18 cellular contexts compared by ENCODE assay signal in genomic region chr11:123272565-123272964, GRCh38.
DNase-seq lines count a peak whose midpoint lies in the region; ATAC-seq and TF ChIP-seq lines count a peak whose summit lies in the region.
"Had no signal": no experiment of that assay in that cellular context is flagged by ENCODE, and none has a peak within 500 bp of the region (broad histone marks: within the 10 kb centered on the region; RNA-seq: fewer than 3 reads in every experiment).

No MANE protein-coding gene starts in this region.

- H3K4me1 Mint-ChIP-seq in MCF 10A (ENCODE audit: insufficient read depth, unreplicated experiment) = peaks cover 7% of the 10 kb centered on the region

- DNase-seq in MCF 10A (ENCODE audit: unreplicated experiment) (peak; percentile 75), breast epithelium (ENCODE audit: low spot score in 2 of 2) (no peak), PC-9 (peak; percentile 33 to 87), renal cortical epithelial cell (ENCODE audit: low read depth) (peak; percentile 38), UCSD-AML1 (lab: John Stamatoyannopoulos, UW; ENCODE audit: unreplicated experiment) (no peak), DMS79 (lab: John Stamatoyannopoulos, UW) (no peak)
- DNase-seq: CD4-positive, alpha-beta T cell; DMS53; H9; Kasumi-1; NCI-H1417; NCI-H187; NCI-H2107; NCI-H526 treated with DMSO at 0.1 percent for 48 hours; SHP77 treated with DMSO at 0.1 percent for 48 hours; SK-N-SH had no signal

- no peaks in the 10 kb centered on the region for H3K79me2 ChIP-seq in PC-9 (ENCODE audit: low read depth)

- intact Hi-C loops in MCF 10A (cut with micrococcal nuclease) (no loop called here), breast epithelium (cut with DNase I; ENCODE audit: low total_unique reads) (no loop called here), PC-9 (cut with micrococcal nuclease; ENCODE audit: unreplicated experiment) (no loop called here)

- H3K36me3 ChIP-seq in breast epithelium (no peaks in the 10 kb centered on the region), PC-9 (ENCODE audit: low read depth) (no peaks in the 10 kb centered on the region)

- no peaks in the 10 kb centered on the region for H3K4me1 ChIP-seq in breast epithelium
- H3K4me1 ChIP-seq in PC-9 (replicated peaks; ENCODE audit: insufficient read depth) = peaks cover 12% of the 10 kb centered on the region

- H3K9me3 ChIP-seq in breast epithelium = no peaks in the 10 kb centered on the region
- H3K9me3 ChIP-seq in PC-9 (ENCODE audit: insufficient read depth, low read depth) = no peaks in the 10 kb centered on the region
- H3K9me3 ChIP-seq: SK-N-SH had no signal

- peaks cover 19% of the 10 kb centered on the region; the same call in 1 of the 2 replicates for H3F3A ChIP-seq in PC-9 (ENCODE audit: insufficient read depth, low read depth)

- ATAC-seq in esophagus mucosa (peak; percentile 45), GM19467 (IDR thresholded peaks at IDR 0.05; ENCODE audit: unreplicated experiment) (no peak)

- H3K9me2 ChIP-seq in PC-9 (ENCODE audit: insufficient read depth) = no peaks in the 10 kb centered on the region
- H3K9me2 ChIP-seq: SK-N-SH had no signal

- H3K27ac Mint-ChIP-seq in MCF 10A (ENCODE audit: low read depth, unreplicated experiment) = no peak overlapping the region
- H3K27ac Mint-ChIP-seq: CD4-positive, alpha-beta T cell; H9 had no signal

- H3K4me3 ChIP-seq in breast epithelium (no peak overlapping the region), PC-9 (no peak overlapping the region)

- no peak overlapping the region for H2AFZ ChIP-seq in PC-9

- POLR2A ChIA-PET in MCF 10A (lab: Yijun Ruan, JAX) (interaction anchor here (0.8 to 0.9 kb wide), 2 partner anchors 20 to 21 kb away, joined by 3 read pairs; no protein-coding TSS in a partner anchor), PC-9 (lab: Charles Lee; ENCODE audit: unreplicated experiment) (no interaction called here)

- H3K27ac ChIP-seq in breast epithelium (no peak overlapping the region), PC-9 (no peak overlapping the region)

- no peak for TF ChIP-seq POLR2A in breast epithelium (IDR thresholded peaks at IDR 0.05)

- no peaks in the 10 kb centered on the region for H3K9me3 Mint-ChIP-seq in MCF 10A (ENCODE audit: unreplicated experiment)
- H3K9me3 Mint-ChIP-seq: CD4-positive, alpha-beta T cell; H9 had no signal

- H3K4me3 Mint-ChIP-seq in MCF 10A (ENCODE audit: unreplicated experiment) = no peak overlapping the region
- H3K4me3 Mint-ChIP-seq: CD4-positive, alpha-beta T cell; H9 had no signal

- no peaks in the 10 kb centered on the region for H3K27me3 ChIP-seq in breast epithelium
- H3K27me3 ChIP-seq in PC-9 (ENCODE audit: insufficient read depth, low read depth) = no peaks in the 10 kb centered on the region

- H3K27me3 Mint-ChIP-seq in MCF 10A (ENCODE audit: insufficient read depth, unreplicated experiment) = peaks cover 4% of the 10 kb centered on the region

- H3K4me2 ChIP-seq in PC-9 = peak overlapping the region; percentile 24
- H3K4me2 ChIP-seq: SK-N-SH had no signal

- no TSS peak for BruUV-seq in MCF 10A (replicated peaks; lab: Mats Ljungman, UMichigan)
- no TSS peak for BruUV-seq in PC-9 (replicated peaks; lab: Mats Ljungman, UMichigan)

- CTCF ChIA-PET in MCF 10A (lab: Yijun Ruan, JAX) (interaction anchor here (0.5 to 7.8 kb wide), 9 partner anchors 11 to 1404 kb away, joined by 3 to 58 read pairs (median 3); no protein-coding TSS in a partner anchor), PC-9 (lab: Charles Lee) (interaction anchor here (0.6 to 2.1 kb wide), 3 partner anchors 11 to 1085 kb away, joined by 3 to 7 read pairs (median 6); no protein-coding TSS in a partner anchor)

- no peaks in the 10 kb centered on the region for H3K36me3 Mint-ChIP-seq in MCF 10A (ENCODE audit: insufficient read depth, unreplicated experiment)

- no peaks in the 10 kb centered on the region for H4K20me1 ChIP-seq in PC-9 (ENCODE audit: insufficient read depth)

- TF ChIP-seq CTCF in MCF 10A (IDR thresholded peaks at IDR 0.05; ENCODE audit: unreplicated experiment) = no peak
- TF ChIP-seq CTCF in breast epithelium (IDR thresholded peaks at IDR 0.05) = no peak
- TF ChIP-seq CTCF in PC-9 (conservative IDR thresholded peaks at IDR 0.05) = no peak

Comparison
In these comparisons a context has a peak if more than half of its experiments do, and no peak if none do; other contexts are left out.
1. DNase-seq: peak in MCF 10A (single experiment), PC-9 (2 of 2) and renal cortical epithelial cell (single experiment); none in breast epithelium (0 of 2), UCSD-AML1 (single experiment) and DMS79 (single experiment).